ENCODE assay signal across 2 cellular contexts in genomic region chr1:212477680-212478466, GRCh38.
TF ChIP-seq lines count a peak whose summit lies in the region.

No MANE protein-coding gene starts in this region.

TF ChIP-seq in A549, 52 proteins besides CTCF, POLR2A, EP300 and RAD21 (continued from another document and continues in another):
- TF ChIP-seq ATOH8 (CRISPR knock-in tag; IDR thresholded peaks at IDR 0.05; ENCODE audit: low read depth), result peak; percentile 99
- no peak for TF ChIP-seq MAFK (IDR thresholded peaks at IDR 0.05; ENCODE audit: partially characterized antibody)
- TF ChIP-seq SMC3 (IDR thresholded peaks at IDR 0.05), result no peak
- no peak for TF ChIP-seq SREBF2 (IDR thresholded peaks at IDR 0.05)
- no peak for TF ChIP-seq ZFP36 (IDR thresholded peaks at IDR 0.05; ENCODE audit: borderline replicate concordance, partially characterized antibody)
- peak; percentile 99 for TF ChIP-seq FOXS1 (CRISPR knock-in tag; IDR thresholded peaks at IDR 0.05)
- TF ChIP-seq ELK1 (IDR thresholded peaks at IDR 0.05; ENCODE audit: low read depth, low read length), result no peak
- no peak for TF ChIP-seq CBX8 (IDR thresholded peaks at IDR 0.05)
- TF ChIP-seq REST (IDR thresholded peaks at IDR 0.05), result no peak
- TF ChIP-seq HMGXB4 (CRISPR knock-in tag; IDR thresholded peaks at IDR 0.05; ENCODE audit: borderline replicate concordance), result peak; percentile 96
- no peak for TF ChIP-seq ZC3H11A (IDR thresholded peaks at IDR 0.05)
- TF ChIP-seq RFX5 (IDR thresholded peaks at IDR 0.05), result no peak
- peak; percentile 84 for TF ChIP-seq NPAS2 (CRISPR knock-in tag; IDR thresholded peaks at IDR 0.05; ENCODE audit: borderline replicate concordance)
- no peak for TF ChIP-seq EHMT2 (IDR thresholded peaks at IDR 0.05; ENCODE audit: low read depth)
- TF ChIP-seq NFE2L2 (conservative IDR thresholded peaks at IDR 0.05; ENCODE audit: low read length), result no peak
- no peak for TF ChIP-seq MAX (IDR thresholded peaks at IDR 0.05)
- TF ChIP-seq BCL3 (IDR thresholded peaks at IDR 0.05), result no peak
- no peak for TF ChIP-seq GATA3 (IDR thresholded peaks at IDR 0.05; ENCODE audit: borderline replicate concordance)
- TF ChIP-seq HES2 (IDR thresholded peaks at IDR 0.05), result no peak
- no peak for TF ChIP-seq ESRRA (IDR thresholded peaks at IDR 0.05; ENCODE audit: borderline replicate concordance, low read length)
- no peak for TF ChIP-seq PHF8 (IDR thresholded peaks at IDR 0.05; ENCODE audit: borderline replicate concordance, low read depth)
- TF ChIP-seq FOSB (CRISPR knock-in tag; IDR thresholded peaks at IDR 0.05), result peak; percentile 98
- no peak for TF ChIP-seq BHLHE40 (IDR thresholded peaks at IDR 0.05; ENCODE audit: low read depth, low read length)
- TF ChIP-seq ZSCAN20 (CRISPR knock-in tag; IDR thresholded peaks at IDR 0.05), result peak; percentile 100
- peak; percentile 99 for TF ChIP-seq ZNF302 (CRISPR knock-in tag; IDR thresholded peaks at IDR 0.05)
- TF ChIP-seq KDM5A (IDR thresholded peaks at IDR 0.05), result no peak

TF ChIP-seq in GM12878, 131 proteins besides CTCF, POLR2A, EP300 and RAD21 (continued from another document):
- TF ChIP-seq ZBTB4 (CRISPR knock-in tag; IDR thresholded peaks at IDR 0.05) (0 out of 2 replicates have a peak, but pooled peaks have one; percentile 31), IRF5 (IDR thresholded peaks at IDR 0.05; ENCODE audit: borderline replicate concordance) (no peak), SREBF1 (IDR thresholded peaks at IDR 0.05; ENCODE audit: low read length) (no peak), ZNF687 (IDR thresholded peaks at IDR 0.05) (peak; percentile 76), ZNF592 (IDR thresholded peaks at IDR 0.05) (peak; percentile 94), POLR2AphosphoS2 (IDR thresholded peaks at IDR 0.05; ENCODE audit: low read depth, low read length) (no peak), PRDM15 (CRISPR knock-in tag; IDR thresholded peaks at IDR 0.05) (peak; percentile 79), ZSCAN29 (IDR thresholded peaks at IDR 0.05) (no peak), TBL1XR1 (IDR thresholded peaks at IDR 0.05; ENCODE audit: low read depth, low read length) (no peak), ZNF274 (IDR thresholded peaks at IDR 0.05; ENCODE audit: insufficient read depth, insufficient read length) (no peak), SMAD5 (IDR thresholded peaks at IDR 0.05; ENCODE audit: low read depth) (no peak), YBX1 (IDR thresholded peaks at IDR 0.05) (no peak), BCLAF1 (IDR thresholded peaks at IDR 0.05) (no peak), YY1 (IDR thresholded peaks at IDR 0.05; ENCODE audit: low read depth, low read length) (peak; percentile 48; the same call in 1 of the 2 replicates)
